ENCODE assay signal across 28 cellular contexts in the genomic region with DNA sequence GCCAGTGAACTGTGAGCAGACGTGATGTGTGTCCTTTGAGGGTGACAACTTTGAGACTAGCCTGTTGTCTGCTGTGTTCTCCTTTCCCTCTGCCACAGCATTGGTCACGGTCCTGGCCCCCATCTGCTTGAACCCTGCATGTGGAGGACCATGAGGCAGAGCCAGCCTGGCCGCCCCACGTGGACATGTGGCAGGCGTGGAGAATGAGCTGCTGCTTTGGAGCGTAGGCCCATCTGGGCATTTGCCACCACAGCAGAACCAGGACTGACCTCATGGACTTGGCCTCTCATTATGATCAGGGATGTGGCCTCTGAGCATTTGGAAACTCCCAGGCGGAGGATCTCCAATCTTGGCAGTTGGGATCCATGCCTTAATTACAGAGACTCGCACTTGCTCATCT.
"Had no signal": no experiment of that assay in that cellular context is flagged by ENCODE, and none has a peak within 500 bp of the region (broad histone marks: within the 10 kb centered on the region; RNA-seq: fewer than 3 reads in every experiment).

No MANE protein-coding gene starts in this region.

- H3K9me3 Mint-ChIP-seq: natural killer cell; nephron; neural progenitor cell; stimulated activated naive CD8-positive, alpha-beta T cell treated with anti-CD3 and anti-CD28 coated beads, Interleukin-15, Interleukin-2, amounts not matched to agents 100 ng/mL and 50 ng/mL, for 24 hours had no signal

- H3K9ac ChIP-seq: neural progenitor cell had no signal

- H3K27me3 Mint-ChIP-seq: stimulated activated naive B cell treated with anti-CD40 and anti-IgM and Interleukin-4, amounts not matched to agents 10 μg/mL and 1 μg/mL and 100 μg/mL, for 72 hours; stimulated activated naive CD8-positive, alpha-beta T cell treated with anti-CD3 and anti-CD28 coated beads, Interleukin-15, Interleukin-2, amounts not matched to agents 100 ng/mL and 50 ng/mL, for 24 hours had no signal

- H3K9me3 ChIP-seq: neutrophil, pancreas, prostate gland, right lobe of liver, stomach, thoracic aorta, thyroid gland, tibial nerve, upper lobe of left lung, uterus had no signal

- ATAC-seq: naive thymus-derived CD4-positive, alpha-beta T cell; natural killer cell; pancreas; right cardiac atrium; right lobe of liver; stimulated activated effector memory CD8-positive, alpha-beta T cell treated with anti-CD3 and anti-CD28 coated beads, Interleukin-12 subunit alpha, Interleukin-12 subunit beta, amount 100 ng/mL, for 72 hours; stimulated activated naive B cell treated with anti-CD40 and anti-IgM and Interleukin-4, amounts not matched to agents 10 μg/mL and 1 μg/mL and 100 μg/mL, for 72 hours had no signal

- H3K36me3 Mint-ChIP-seq: naive thymus-derived CD4-positive, alpha-beta T cell; natural killer cell; neural progenitor cell; stimulated activated effector memory CD8-positive, alpha-beta T cell treated with anti-CD3 and anti-CD28 coated beads, Interleukin-12 subunit alpha, Interleukin-12 subunit beta, amount 100 ng/mL, for 72 hours; stimulated activated naive B cell treated with anti-CD40 and anti-IgM and Interleukin-4, amounts not matched to agents 10 μg/mL and 1 μg/mL and 100 μg/mL, for 72 hours had no signal

- H3K4me2 ChIP-seq: neural progenitor cell had no signal

- H3K36me3 ChIP-seq: neural progenitor cell, neutrophil, pancreas, prostate gland, right lobe of liver, sigmoid colon, stomach, thoracic aorta, thyroid gland, tibial nerve, upper lobe of left lung, uterus had no signal

- H3K4me3 ChIP-seq: neural progenitor cell, pancreas, prostate gland, right lobe of liver, sigmoid colon, stomach, thoracic aorta, thyroid gland, tibial nerve, upper lobe of left lung, uterus had no signal

- H3K4me1 ChIP-seq: neural progenitor cell, pancreas, prostate gland, right lobe of liver, sigmoid colon, stomach, thyroid gland, tibial nerve, upper lobe of left lung, uterus had no signal

- H3K4me1 Mint-ChIP-seq: naive thymus-derived CD4-positive, alpha-beta T cell; natural killer cell; nephron; neural progenitor cell; stimulated activated effector memory CD8-positive, alpha-beta T cell treated with anti-CD3 and anti-CD28 coated beads, Interleukin-12 subunit alpha, Interleukin-12 subunit beta, amount 100 ng/mL, for 72 hours; stimulated activated naive B cell treated with anti-CD40 and anti-IgM and Interleukin-4, amounts not matched to agents 10 μg/mL and 1 μg/mL and 100 μg/mL, for 72 hours had no signal

- H2AFZ ChIP-seq: neural progenitor cell had no signal

- DNase-seq: naive thymus-derived CD4-positive, alpha-beta T cell; natural killer cell; nucleus accumbens; pancreas; retina; right cardiac atrium; sigmoid colon; small intestine; stimulated activated CD4-positive, alpha-beta T cell treated with anti-CD3 and anti-CD28 coated beads, Interleukin-15, amount 100 ng/mL, for 24 hours; stimulated activated CD4-positive, alpha-beta T cell treated with anti-CD3 and anti-CD28 coated beads, Interleukin-2, amount 100 ng/mL, for 24 hours; stimulated activated CD4-positive, alpha-beta T cell treated with anti-CD3 and anti-CD28 coated beads, Interleukin-2, amount 100 ng/mL, for 48 hours; stimulated activated CD4-positive, alpha-beta T cell treated with anti-CD3 and anti-CD28 coated beads, Interleukin-4, amount 100 ng/mL, for 24 hours; stimulated activated naive B cell treated with anti-CD40 and anti-IgM and Interleukin-4, amounts not matched to agents 10 μg/mL and 1 μg/mL and 100 μg/mL, for 72 hours; stimulated activated naive CD4-positive, alpha-beta T cell treated with Interleukin-2 at 50 U/mL for 16 hours; stomach; thyroid gland; trophoblast cell; uterus had no signal

- FAIRE-seq: pancreas, small intestine had no signal

- H3K4me3 Mint-ChIP-seq: naive thymus-derived CD4-positive, alpha-beta T cell; natural killer cell; nephron; neural progenitor cell; stimulated activated effector memory CD8-positive, alpha-beta T cell treated with anti-CD3 and anti-CD28 coated beads, Interleukin-12 subunit alpha, Interleukin-12 subunit beta, amount 100 ng/mL, for 72 hours; stimulated activated naive B cell treated with anti-CD40 and anti-IgM and Interleukin-4, amounts not matched to agents 10 μg/mL and 1 μg/mL and 100 μg/mL, for 72 hours; stimulated activated naive CD8-positive, alpha-beta T cell treated with anti-CD3 and anti-CD28 coated beads, Interleukin-15, Interleukin-2, amounts not matched to agents 100 ng/mL and 50 ng/mL, for 24 hours had no signal

- H3K27me3 ChIP-seq: neural progenitor cell, neutrophil, pancreas, right lobe of liver, sigmoid colon, thyroid gland, tibial nerve, upper lobe of left lung, uterus had no signal

- H3K27ac ChIP-seq: neural progenitor cell, neutrophil, pancreas, prostate gland, right lobe of liver, sigmoid colon, stomach, thoracic aorta, thyroid gland, tibial nerve, upper lobe of left lung, uterus had no signal

- H3K27ac Mint-ChIP-seq: naive thymus-derived CD4-positive, alpha-beta T cell; natural killer cell; nephron; neural progenitor cell; stimulated activated effector memory CD8-positive, alpha-beta T cell treated with anti-CD3 and anti-CD28 coated beads, Interleukin-12 subunit alpha, Interleukin-12 subunit beta, amount 100 ng/mL, for 72 hours; stimulated activated naive B cell treated with anti-CD40 and anti-IgM and Interleukin-4, amounts not matched to agents 10 μg/mL and 1 μg/mL and 100 μg/mL, for 72 hours; stimulated activated naive CD8-positive, alpha-beta T cell treated with anti-CD3 and anti-CD28 coated beads, Interleukin-15, Interleukin-2, amounts not matched to agents 100 ng/mL and 50 ng/mL, for 24 hours had no signal
